1 cellular context compared by ENCODE assay signal in the genomic region with DNA sequence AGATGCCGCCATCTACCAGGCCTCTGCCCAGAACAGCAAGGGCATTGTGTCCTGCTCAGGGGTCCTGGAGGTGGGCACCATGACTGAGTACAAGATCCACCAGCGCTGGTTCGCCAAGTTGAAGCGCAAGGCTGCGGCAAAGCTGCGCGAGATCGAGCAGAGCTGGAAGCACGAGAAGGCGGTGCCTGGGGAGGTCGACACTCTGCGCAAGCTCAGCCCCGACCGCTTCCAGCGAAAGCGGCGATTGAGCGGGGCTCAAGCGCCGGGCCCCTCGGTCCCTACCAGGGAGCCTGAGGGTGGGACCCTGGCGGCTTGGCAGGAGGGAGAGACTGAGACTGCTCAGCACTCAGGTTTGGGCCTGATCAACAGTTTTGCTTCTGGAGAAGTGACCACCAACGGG.
TF ChIP-seq lines count a peak whose summit lies in the region.

No MANE protein-coding gene starts in this region.

TF ChIP-seq in HCT116, 20 proteins besides CTCF, POLR2A, EP300 and RAD21 (continued from another document):
- TF ChIP-seq SRF (IDR thresholded peaks at IDR 0.05; ENCODE audit: low read depth) = no peak
- TF ChIP-seq, protein P1, sequence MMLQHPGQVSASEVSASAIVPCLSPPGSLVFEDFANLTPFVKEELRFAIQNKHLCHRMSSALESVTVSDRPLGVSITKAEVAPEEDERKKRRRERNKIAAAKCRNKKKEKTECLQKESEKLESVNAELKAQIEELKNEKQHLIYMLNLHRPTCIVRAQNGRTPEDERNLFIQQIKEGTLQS (IDR thresholded peaks at IDR 0.05) = no peak
- TF ChIP-seq SP1 (IDR thresholded peaks at IDR 0.05; ENCODE audit: low read depth) = no peak
- TF ChIP-seq POLR2AphosphoS5 (IDR thresholded peaks at IDR 0.05; ENCODE audit: low read depth, low read length) = no peak
- no peak for TF ChIP-seq SIN3A (IDR thresholded peaks at IDR 0.05; ENCODE audit: low read depth)
